15 cellular contexts compared by ENCODE assay signal in the genomic region with DNA sequence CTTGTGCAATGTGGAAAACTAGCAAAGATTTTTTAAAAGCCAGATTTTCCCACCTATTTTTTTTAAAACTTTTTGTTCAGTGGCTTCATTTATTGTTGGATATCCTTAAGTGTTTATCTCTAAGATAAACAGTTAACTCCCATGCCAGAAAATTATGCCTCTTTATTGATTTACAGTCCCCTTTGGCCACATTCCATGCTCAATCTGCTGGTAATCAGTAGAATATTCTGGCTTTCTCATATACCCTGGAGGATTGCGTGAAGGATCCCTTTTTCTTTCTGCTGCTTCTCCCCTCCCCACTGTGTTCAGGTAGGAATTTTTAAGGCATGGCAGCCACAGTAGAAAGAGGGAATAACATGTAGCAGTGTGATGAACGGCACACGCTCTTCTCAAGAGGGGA.
"Had no signal": no experiment of that assay in that cellular context is flagged by ENCODE, and none has a peak within 500 bp of the region (broad histone marks: within the 10 kb centered on the region; RNA-seq: fewer than 3 reads in every experiment).

No MANE protein-coding gene starts in this region.

- H3K4me1 ChIP-seq: testis had no signal

- H3K9me3 Mint-ChIP-seq: activated CD4-positive, alpha-beta memory T cell treated with anti-CD3 and anti-CD28 coated beads, Interleukin-2, amount 10 ng/mL, durations not matched to agents 7 days and 5 days; activated naive CD8-positive, alpha-beta T cell treated with anti-CD3 and anti-CD28 coated beads, Interleukin-2, amount 10 ng/mL, durations not matched to agents 7 days and 5 days; activated T-cell treated with anti-CD3 and anti-CD28 coated beads, Interleukin-2, amount 50 U/mL, for 72 hours; naive thymus-derived CD8-positive, alpha-beta T cell had no signal

- H3K9me3 ChIP-seq: mucosa of descending colon, psoas muscle, testis had no signal

- H3K4me3 ChIP-seq: mucosa of descending colon, psoas muscle, testis had no signal

- H3K36me3 Mint-ChIP-seq: activated naive CD8-positive, alpha-beta T cell treated with anti-CD3 and anti-CD28 coated beads, Interleukin-2, amount 10 ng/mL, durations not matched to agents 7 days and 5 days; naive thymus-derived CD8-positive, alpha-beta T cell had no signal

- H3K27ac Mint-ChIP-seq: activated CD4-positive, alpha-beta memory T cell treated with anti-CD3 and anti-CD28 coated beads, Interleukin-2, amount 10 ng/mL, durations not matched to agents 7 days and 5 days; activated CD4-positive, alpha-beta T cell treated with anti-CD3 and anti-CD28 coated beads for 36 hours; activated naive CD8-positive, alpha-beta T cell treated with anti-CD3 and anti-CD28 coated beads, Interleukin-2, amount 10 ng/mL, durations not matched to agents 7 days and 5 days; activated T-cell treated with anti-CD3 and anti-CD28 coated beads, Interleukin-2, amount 50 U/mL, for 72 hours; naive thymus-derived CD8-positive, alpha-beta T cell had no signal

- H3K27ac ChIP-seq: psoas muscle, testis had no signal

- DNase-seq: activated CD4-positive, alpha-beta memory T cell treated with anti-CD3 and anti-CD28 coated beads, Interleukin-2, amount 10 ng/mL, durations not matched to agents 7 days and 5 days; activated CD4-positive, alpha-beta T cell treated with anti-CD3 and anti-CD28 coated beads for 36 hours; activated naive CD8-positive, alpha-beta T cell treated with anti-CD3 and anti-CD28 coated beads, Interleukin-2, amount 10 ng/mL, durations not matched to agents 7 days and 5 days; activated T-cell treated with anti-CD3 and anti-CD28 coated beads, Interleukin-2, amount 50 U/mL, for 72 hours; aorta; left colon; naive thymus-derived CD8-positive, alpha-beta T cell; occipital lobe; psoas muscle; stimulated activated CD4-positive, alpha-beta T cell treated with anti-CD3 and anti-CD28 coated beads, Interleukin-4, amount 100 ng/mL, for 1 hour; stimulated activated CD8-positive, alpha-beta memory T cell treated with anti-CD3 and anti-CD28 coated beads, Interleukin-4, amount 100 ng/mL, for 48 hours; stimulated activated naive CD8-positive, alpha-beta T cell treated with anti-CD3 and anti-CD28 coated beads, Interleukin-15, Interleukin-2, amounts not matched to agents 100 U/mL and 50 U/mL, for 24 hours; T-helper 9 cell; testis had no signal

- H3K4me3 Mint-ChIP-seq: activated CD4-positive, alpha-beta T cell treated with anti-CD3 and anti-CD28 coated beads for 36 hours; activated naive CD8-positive, alpha-beta T cell treated with anti-CD3 and anti-CD28 coated beads, Interleukin-2, amount 10 ng/mL, durations not matched to agents 7 days and 5 days had no signal

- H3K27me3 ChIP-seq: testis had no signal
